8 cellular contexts compared by ENCODE assay signal in genomic region chr5:160119905-160120266, GRCh38. TPM values are rescaled to one million over a fixed set of nuclear protein-coding genes. Genes with fewer than 3 reads are reported as not detected.
A peak's percentile ranks its signal among the peaks of the same experiment; 100 is the strongest.
DNase-seq lines count a peak whose midpoint lies in the region; ATAC-seq, FAIRE-seq and TF ChIP-seq lines count a peak whose summit lies in the region.

No MANE protein-coding gene starts in this region.

- H3K79me2 ChIP-seq in OCI-LY7 (ENCODE audit: insufficient read depth, low read depth, low read length) = peaks cover 17% of the 10 kb centered on the region; the same call in 1 of the 2 replicates

- peak overlapping the region; percentile 61 for H3K4me2 ChIP-seq in OCI-LY7 (ENCODE audit: low read length)

- no peak for DNase-seq in AG04450 (ENCODE audit: low read depth, low spot score)
- DNase-seq in OCI-LY7 (ENCODE audit: low spot score) = no peak
- DNase-seq in pancreas = no peak
- DNase-seq in NCI-H1092 treated with DMSO at 0.1 percent for 48 hours (lab: John Stamatoyannopoulos, UW) = no peak
- no peak for DNase-seq in HPDE6-E6E7 (ENCODE audit: extremely low spot score)

- peaks cover 26% of the 10 kb centered on the region for H3K36me3 ChIP-seq in OCI-LY7 (ENCODE audit: insufficient read depth, low read length)
- H3K36me3 ChIP-seq in iPS-15b (ENCODE audit: control insufficient read depth, insufficient read depth, low read length) = peaks cover 8% of the 10 kb centered on the region
- H3K36me3 ChIP-seq in pancreas = peaks cover 0 to 10% (median 0%) of the 10 kb centered on the region in 3 donors

- TSS peak; percentile 60 for BruUV-seq in OCI-LY7 (replicated peaks; lab: Mats Ljungman, UMichigan)

- H3K27ac ChIP-seq in AG04450 (ENCODE audit: low read depth, low read length) (no peak overlapping the region), OCI-LY7 (ENCODE audit: low read depth, low read length, poor library complexity, severe bottlenecking) (no peak overlapping the region), pancreas (peak overlapping the region in 2 of 4 donors; percentile 30 to 32)

- H3K9me2 ChIP-seq in OCI-LY7 (ENCODE audit: insufficient read depth, low read length) = no peaks in the 10 kb centered on the region

- POLR2A ChIA-PET in AG04450 (lab: Yijun Ruan, JAX) = no interaction called here
- POLR2A ChIA-PET in OCI-LY7 (lab: Charles Lee) = no interaction called here

- H3K9me3 ChIP-seq in AG04450 (ENCODE audit: control insufficient read depth, insufficient read depth, low read length) (no peaks in the 10 kb centered on the region), OCI-LY7 (ENCODE audit: low read length) (no peaks in the 10 kb centered on the region), iPS-15b (ENCODE audit: control insufficient read depth, insufficient read depth, low read length) (no peaks in the 10 kb centered on the region), pancreas (no peaks in the 10 kb centered on the region)

- ATAC-seq in GM21360 (IDR thresholded peaks at IDR 0.05; ENCODE audit: unreplicated experiment) = peak; percentile 6
- no peak for ATAC-seq in pancreas
- ATAC-seq in GM18520 (IDR thresholded peaks at IDR 0.05; ENCODE audit: unreplicated experiment) = no peak

- H4K20me1 ChIP-seq in OCI-LY7 (ENCODE audit: insufficient read depth, low read length) = peaks cover 8% of the 10 kb centered on the region

- H2AFZ ChIP-seq in OCI-LY7 (ENCODE audit: low read length) = peak overlapping the region; percentile 95

- no peak overlapping the region for H3K9ac ChIP-seq in iPS-15b (ENCODE audit: low read depth, low read length)

- H3K4me1 ChIP-seq in OCI-LY7 (ENCODE audit: insufficient read depth, low read length, poor library complexity, severe bottlenecking) = peaks cover 15% of the 10 kb centered on the region
- H3K4me1 ChIP-seq in iPS-15b (ENCODE audit: control insufficient read depth, insufficient read depth, low read length) = no peaks in the 10 kb centered on the region
- peaks cover 0 to 8% (median 8%) of the 10 kb centered on the region in 3 donors for H3K4me1 ChIP-seq in pancreas

- peak; percentile 33 for TF ChIP-seq CTCF in AG04450 (IDR thresholded peaks at IDR 0.05; ENCODE audit: low read depth, low read length)
- TF ChIP-seq CTCF in OCI-LY7 (conservative IDR thresholded peaks at IDR 0.05; ENCODE audit: low read length) = no peak
- TF ChIP-seq CTCF in pancreas (IDR thresholded peaks at IDR 0.05) = peak in 1 of 4 donors; percentile 11

- H3K27me3 ChIP-seq in AG04450 (ENCODE audit: control insufficient read depth, insufficient read depth, low read length) (no peaks in the 10 kb centered on the region), iPS-15b (ENCODE audit: control insufficient read depth, insufficient read depth, low read length) (no peaks in the 10 kb centered on the region), pancreas (no peaks in the 10 kb centered on the region)

- FAIRE-seq in pancreas (lab: Jason Lieb, UNC) = no peak

- CTCF ChIA-PET in AG04450 (lab: Charles Lee) = no interaction called here
- CTCF ChIA-PET in OCI-LY7 (lab: Charles Lee; ENCODE audit: unreplicated experiment) = no interaction called here

- intact Hi-C loops in OCI-LY7 (cut with micrococcal nuclease; ENCODE audit: unreplicated experiment) = loop anchor here (2.0 kb wide), 1 partner anchor 303 kb away; no protein-coding TSS in a partner anchor
- intact Hi-C loops in pancreas (cut with DNase I) = no loop called here

- H3K4me3 ChIP-seq in AG04450 (ENCODE audit: low read depth, low read length) = no peak overlapping the region
- peak overlapping the region; percentile 45 for H3K4me3 ChIP-seq in OCI-LY7 (ENCODE audit: low read depth, low read length, poor library complexity, severe bottlenecking)
- H3K4me3 ChIP-seq in iPS-15b (ENCODE audit: low read depth, low read length) = peak overlapping the region; percentile 33
- H3K4me3 ChIP-seq in pancreas = peak overlapping the region in 1 of 4 donors; percentile 15

- WGBS in pancreas, 2 donors = 5 to 11% methylated on average over 12 of the region's 12 CpGs

RNA-seq across cellular contexts. Expression of gene PWWP2A, which starts 0.6 kb away (rescaled TPM):
- polyA plus RNA-seq in AG04450 (2011; rRNA removed) = 14.8 and 15.1 TPM in 2 replicates
- 12.3 and 14.6 TPM in 2 replicates for polyA minus RNA-seq in AG04450 (2011; rRNA and poly(A)+ RNA removed)
- total RNA-seq in OCI-LY7 (2014; rRNA removed; shearing (Covaris generic)) = 28.4 and 28.5 TPM in 2 replicates
- 27.3 and 28.3 TPM in 2 replicates for total RNA-seq in OCI-LY7 (2022)
- total RNA-seq in pancreas = 10 to 100 TPM in 4 of 6 donors, 1 to 10 TPM in 2; 8.3 to 14.5 (median 11.8) TPM
- 1 to 10 TPM; 7.9 to 9.7 TPM for polyA plus RNA-seq in pancreas
